14 cellular contexts compared by ENCODE assay signal in the genomic region with DNA sequence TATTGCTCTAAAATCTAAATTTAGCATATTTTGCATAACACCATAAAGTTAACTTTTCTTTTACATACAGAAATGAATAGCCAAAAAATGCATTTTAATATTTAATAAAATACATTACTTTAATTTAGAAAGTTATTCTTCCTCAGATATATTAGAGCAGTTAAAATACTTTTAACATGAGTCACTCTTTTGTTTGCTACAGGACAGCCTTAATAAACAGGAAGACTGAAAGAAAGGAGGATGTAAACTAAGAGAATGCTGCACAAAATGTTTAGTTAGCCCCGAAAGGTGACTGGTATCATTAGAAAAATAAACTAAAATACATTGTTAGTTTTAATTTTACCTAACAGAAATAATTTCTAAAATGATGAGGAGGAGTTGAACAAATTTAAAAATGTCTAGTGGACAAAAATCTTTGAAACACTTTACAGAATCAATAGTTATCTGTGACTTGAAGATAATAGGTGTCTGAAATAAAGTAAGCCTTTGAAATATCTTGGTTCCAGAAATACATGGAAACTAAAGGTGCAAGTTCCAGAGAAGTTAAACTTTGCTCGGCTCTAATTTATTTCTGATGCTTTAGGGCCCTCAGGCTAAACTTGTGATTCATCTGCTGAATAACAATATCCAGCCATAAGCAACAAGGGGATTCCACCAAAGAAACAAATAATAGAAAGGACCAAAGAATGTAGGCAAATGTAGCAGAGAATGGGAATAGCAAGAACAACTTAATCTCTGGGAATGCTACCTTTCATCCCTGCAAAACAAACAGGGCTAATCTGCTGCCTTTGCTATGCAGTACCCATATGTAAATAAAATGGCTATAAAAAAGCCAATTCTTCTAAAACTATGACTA.
DNase-seq lines count a peak whose midpoint lies in the region; ATAC-seq, FAIRE-seq and TF ChIP-seq lines count a peak whose summit lies in the region.
"Had no signal": no experiment of that assay in that cellular context is flagged by ENCODE, and none has a peak within 500 bp of the region (broad histone marks: within the 10 kb centered on the region; RNA-seq: fewer than 3 reads in every experiment).

No MANE protein-coding gene starts in this region.

- H3K36me3 ChIP-seq in kidney (ENCODE audit: control insufficient read depth in 1 of 2, insufficient read depth in 2 of 2, low read length in 2 of 2) (peaks cover 8% of the 10 kb centered on the region in 2 donors), body of pancreas (replicated peaks in 1 of 2; ENCODE audit: insufficient read depth in 1 of 2, low read depth in 2 of 2) (peaks cover 0 to 3% of the 10 kb centered on the region in 2 donors)

- no peak overlapping the region for H3K4me3 ChIP-seq in choroid plexus epithelial cell (ENCODE audit: low read depth, low read length)
- no peak overlapping the region for H3K4me3 ChIP-seq in kidney (ENCODE audit: low read length in 2 of 2)
- no peak overlapping the region for H3K4me3 ChIP-seq in body of pancreas
- H3K4me3 ChIP-seq: lung, right atrium auricular region had no signal

- no peak overlapping the region for H3K4me3 Mint-ChIP-seq in activated T-cell treated with anti-CD3 and anti-CD28 coated beads, Interleukin-2, amount 50 U/mL, for 72 hours

- TF ChIP-seq CTCF in choroid plexus epithelial cell (conservative IDR thresholded peaks at IDR 0.05; ENCODE audit: low read depth, low read length) = no peak
- no peak for TF ChIP-seq CTCF in kidney (IDR thresholded peaks at IDR 0.05; ENCODE audit: borderline replicate concordance, extremely low read depth, insufficient read depth)
- no peak for TF ChIP-seq CTCF in body of pancreas (IDR thresholded peaks at IDR 0.05)

- H3K27me3 Mint-ChIP-seq in activated T-cell treated with anti-CD3 and anti-CD28 coated beads, Interleukin-2, amount 50 U/mL, for 72 hours (ENCODE audit: low read depth) = no peaks in the 10 kb centered on the region

- WGBS in body of pancreas, 2 donors = 80 to 88% methylated on average over 2 of the region's 2 CpGs

- peaks cover 0 to 5% of the 10 kb centered on the region in 2 donors for H3K4me1 ChIP-seq in kidney (ENCODE audit: control insufficient read depth in 1 of 2, insufficient read depth in 1 of 2, low read depth in 1 of 2, low read length in 2 of 2)
- no peaks in the 10 kb centered on the region for H3K4me1 ChIP-seq in body of pancreas
- H3K4me1 ChIP-seq: right atrium auricular region had no signal

- peaks cover 0 to 8% of the 10 kb centered on the region in 2 donors for H3K36me3 Mint-ChIP-seq in activated T-cell treated with anti-CD3 and anti-CD28 coated beads, Interleukin-2, amount 50 U/mL, for 72 hours (ENCODE audit: insufficient read depth in 2 of 2)

- TF ChIP-seq POLR2A in body of pancreas (IDR thresholded peaks at IDR 0.05) = no peak

- intact Hi-C loops in kidney (cut with DNase I) (no loop called here), body of pancreas (cut with DNase I) (no loop called here)

- no peak for ATAC-seq in activated T-cell treated with anti-CD3 and anti-CD28 coated beads, Interleukin-2, amount 50 U/mL, for 72 hours (replicated peaks in 1 of 2)
- no peak for ATAC-seq in body of pancreas

- H3K27me3 ChIP-seq in body of pancreas = no peaks in the 10 kb centered on the region
- H3K27me3 ChIP-seq: right atrium auricular region had no signal

- H3K9me3 ChIP-seq in kidney (ENCODE audit: control insufficient read depth in 1 of 2, low read length in 2 of 2) = no peaks in the 10 kb centered on the region
- no peaks in the 10 kb centered on the region for H3K9me3 ChIP-seq in body of pancreas
- H3K9me3 ChIP-seq: right atrium auricular region had no signal

- no peak for FAIRE-seq in kidney (lab: Jason Lieb, UNC)
- FAIRE-seq in RCC 7860 (lab: Jason Lieb, UNC) = no peak
- FAIRE-seq: GM12892 had no signal

- H3K4me1 Mint-ChIP-seq in activated T-cell treated with anti-CD3 and anti-CD28 coated beads, Interleukin-2, amount 50 U/mL, for 72 hours (ENCODE audit: low read depth) = no peaks in the 10 kb centered on the region

- no peak overlapping the region for H3K9ac ChIP-seq in kidney (ENCODE audit: low read length in 2 of 2)

- peak; percentile 17 for DNase-seq in COLO829 (ENCODE audit: low spot score)
- peak; percentile 36 for DNase-seq in LHCN-M2 (ENCODE audit: low read depth)
- peak; percentile 42 for DNase-seq in choroid plexus epithelial cell (ENCODE audit: low read depth)
- peak; percentile 16 for DNase-seq in kidney glomerular epithelial cell (lab: John Stamatoyannopoulos, UW)
- no peak for DNase-seq in kidney
- DNase-seq in RCC 7860 (ENCODE audit: low spot score) = no peak
- DNase-seq in activated T-cell treated with anti-CD3 and anti-CD28 coated beads, Interleukin-2, amount 50 U/mL, for 72 hours = no peak
- DNase-seq in body of pancreas = no peak
- DNase-seq: activated CD4-positive, alpha-beta T cell treated with anti-CD3 and anti-CD28 coated beads, Interleukin-2, amount 50 U/mL, for 1 hour; activated naive CD4-positive, alpha-beta T cell treated with Interleukin-2 at 50 U/mL for 16 hours; NCI-H446 treated with DMSO at 0.1 percent for 48 hours had no signal

- H3K27ac ChIP-seq in kidney (ENCODE audit: low read depth in 2 of 2, low read length in 2 of 2) (no peak overlapping the region), body of pancreas (no peak overlapping the region)
- H3K27ac ChIP-seq: right atrium auricular region had no signal

- no peaks in the 10 kb centered on the region for H3K9me3 Mint-ChIP-seq in activated T-cell treated with anti-CD3 and anti-CD28 coated beads, Interleukin-2, amount 50 U/mL, for 72 hours

- no peak overlapping the region for H3K27ac Mint-ChIP-seq in activated T-cell treated with anti-CD3 and anti-CD28 coated beads, Interleukin-2, amount 50 U/mL, for 72 hours

Comparison
In these comparisons a context has a peak if more than half of its experiments do, and no peak if none do; other contexts are left out.
1. DNase-seq: peak in COLO829 (single experiment), LHCN-M2 (single experiment), choroid plexus epithelial cell (single experiment) and kidney glomerular epithelial cell (single experiment); none in kidney (single experiment), RCC 7860 (single experiment), activated T-cell treated with anti-CD3 and anti-CD28 coated beads, Interleukin-2, amount 50 U/mL, for 72 hours (0 of 2) and body of pancreas (0 of 4).